Comparison of ENCODE assay signal across 33 cellular contexts in the genomic region with DNA sequence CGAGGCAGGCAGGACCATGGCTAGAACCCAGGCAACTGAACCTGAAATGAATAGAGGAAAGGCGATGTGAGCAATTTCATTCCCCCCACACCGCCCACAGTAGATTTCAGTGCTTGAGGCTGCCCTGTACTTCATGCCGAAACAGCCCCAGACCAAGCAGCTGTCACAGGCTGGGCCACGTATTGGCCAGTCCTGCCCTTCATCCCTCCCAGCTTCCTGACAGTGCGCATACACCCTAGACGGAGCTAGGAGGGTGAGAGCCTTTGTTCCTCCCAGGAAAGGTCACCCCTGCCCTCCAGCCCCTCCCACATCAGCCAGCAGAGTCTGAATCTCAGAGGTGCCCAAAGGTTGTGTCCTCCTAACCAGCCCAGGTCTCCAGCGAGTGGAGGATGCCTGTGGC.
"Had no signal": no experiment of that assay in that cellular context is flagged by ENCODE, and none has a peak within 500 bp of the region (broad histone marks: within the 10 kb centered on the region; RNA-seq: fewer than 3 reads in every experiment).

No MANE protein-coding gene starts in this region.

- H3K4me3 ChIP-seq: breast epithelium, esophagus squamous epithelium, lung, ovary, smooth muscle cell, stomach, thyroid gland, upper lobe of left lung, vagina had no signal

- H3K36me3 ChIP-seq: breast epithelium, ovary had no signal

- H3K4me1 ChIP-seq: breast epithelium had no signal

- H3K4me2 ChIP-seq: smooth muscle cell had no signal

- H3K4me1 Mint-ChIP-seq: activated CD4-positive, alpha-beta T cell treated with anti-CD3 and anti-CD28 coated beads, Interleukin-2, amount 10 ng/mL, durations not matched to agents 24 days and 14 days had no signal

- H3K4me3 Mint-ChIP-seq: activated CD4-positive, alpha-beta memory T cell treated with anti-CD3 and anti-CD28 coated beads for 36 hours; activated CD4-positive, alpha-beta T cell treated with anti-CD3 and anti-CD28 coated beads, Interleukin-2, amount 10 ng/mL, durations not matched to agents 24 days and 14 days; activated T-cell treated with anti-CD3 and anti-CD28 coated beads, Interleukin-2, amount 50 U/mL, for 4 hours; activated T-helper 17 cell treated with anti-CD3 and anti-CD28 coated beads, Interleukin-2, amount 50 U/mL, for 72 hours; natural killer cell; stimulated activated naive B cell treated with anti-CD40 and anti-IgM and Interleukin-4, amounts not matched to agents 10 μg/mL and 1 μg/mL and 100 μg/mL, for 72 hours; T-helper 1 cell treated with Interleukin-12 subunit alpha and Interleukin-12 subunit beta and Interleukin-4 antibody, amounts not matched to agents 30 μg/mL and 1 μg/mL, for 36 hours had no signal

- ATAC-seq: activated T-cell treated with anti-CD3 and anti-CD28 coated beads, Interleukin-2, amount 50 U/mL, for 4 hours; activated T-helper 17 cell treated with anti-CD3 and anti-CD28 coated beads, Interleukin-2, amount 50 U/mL, for 72 hours; left lobe of liver; natural killer cell; stimulated activated naive B cell treated with anti-CD40 and anti-IgM and Interleukin-4, amounts not matched to agents 10 μg/mL and 1 μg/mL and 100 μg/mL, for 72 hours had no signal

- DNase-seq: activated CD4-positive, alpha-beta memory T cell treated with anti-CD3 and anti-CD28 coated beads for 36 hours; activated CD4-positive, alpha-beta T cell treated with anti-CD3 and anti-CD28 coated beads, Interleukin-2, amount 10 ng/mL, durations not matched to agents 24 days and 14 days; activated CD8-positive, alpha-beta memory T cell treated with anti-CD3 and anti-CD28 coated beads, Interleukin-2, amount 50 U/mL, for 4 hours; activated gamma-delta T cell treated with Interleukin-2 at 50 U/mL for 16 hours; activated naive CD4-positive, alpha-beta T cell treated with anti-CD3 and anti-CD28 coated beads, Interleukin-2, amount 50 U/mL, for 16 hours; activated T-cell treated with anti-CD3 and anti-CD28 coated beads, Interleukin-2, amount 50 U/mL, for 4 hours; amniotic stem cell; dermis blood vessel endothelial cell; effector CD4-positive, alpha-beta T cell; esophagus squamous epithelium; foreskin melanocyte; hippocampal formation; mesendoderm; natural killer cell; ovary; stimulated activated CD4-positive, alpha-beta T cell treated with anti-CD3 and anti-CD28 coated beads, Interleukin-15, amount 100 ng/mL, for 24 hours; stimulated activated CD4-positive, alpha-beta T cell treated with anti-CD3 and anti-CD28 coated beads, Interleukin-2, amount 100 ng/mL, for 24 hours; stimulated activated naive B cell treated with anti-CD40 and anti-IgM and Interleukin-4, amounts not matched to agents 10 μg/mL and 1 μg/mL and 100 μg/mL, for 72 hours; stomach; T-helper 9 cell; thyroid gland; upper lobe of left lung had no signal

- H3K27ac ChIP-seq: epithelial cell of prostate, esophagus squamous epithelium, neutrophil, ovary, stomach, thyroid gland, upper lobe of left lung, vagina, VCaP had no signal

- H3K9me3 Mint-ChIP-seq: activated CD4-positive, alpha-beta memory T cell treated with anti-CD3 and anti-CD28 coated beads for 36 hours; activated CD4-positive, alpha-beta T cell treated with anti-CD3 and anti-CD28 coated beads, Interleukin-2, amount 10 ng/mL, durations not matched to agents 24 days and 14 days; activated T-cell treated with anti-CD3 and anti-CD28 coated beads, Interleukin-2, amount 50 U/mL, for 4 hours; activated T-helper 17 cell treated with anti-CD3 and anti-CD28 coated beads, Interleukin-2, amount 50 U/mL, for 72 hours; natural killer cell; stimulated activated naive B cell treated with anti-CD40 and anti-IgM and Interleukin-4, amounts not matched to agents 10 μg/mL and 1 μg/mL and 100 μg/mL, for 72 hours; T-helper 1 cell treated with Interleukin-12 subunit alpha and Interleukin-12 subunit beta and Interleukin-4 antibody, amounts not matched to agents 30 μg/mL and 1 μg/mL, for 36 hours had no signal

- H3K27ac Mint-ChIP-seq: activated CD4-positive, alpha-beta memory T cell treated with anti-CD3 and anti-CD28 coated beads for 36 hours; activated CD4-positive, alpha-beta T cell treated with anti-CD3 and anti-CD28 coated beads, Interleukin-2, amount 10 ng/mL, durations not matched to agents 24 days and 14 days; stimulated activated naive B cell treated with anti-CD40 and anti-IgM and Interleukin-4, amounts not matched to agents 10 μg/mL and 1 μg/mL and 100 μg/mL, for 72 hours; T-helper 1 cell treated with Interleukin-12 subunit alpha and Interleukin-12 subunit beta and Interleukin-4 antibody, amounts not matched to agents 30 μg/mL and 1 μg/mL, for 36 hours had no signal

- H3K9me3 ChIP-seq: breast epithelium, esophagus squamous epithelium, neutrophil, ovary, stomach, thyroid gland, upper lobe of left lung, vagina had no signal

- H3K27me3 ChIP-seq: breast epithelium, esophagus squamous epithelium, neutrophil, ovary, stomach, thyroid gland, upper lobe of left lung, vagina had no signal

- H3K27me3 Mint-ChIP-seq: activated CD4-positive, alpha-beta memory T cell treated with anti-CD3 and anti-CD28 coated beads for 36 hours; activated CD4-positive, alpha-beta T cell treated with anti-CD3 and anti-CD28 coated beads, Interleukin-2, amount 10 ng/mL, durations not matched to agents 24 days and 14 days; activated T-helper 17 cell treated with anti-CD3 and anti-CD28 coated beads, Interleukin-2, amount 50 U/mL, for 72 hours; progenitor cell of endocrine pancreas; stimulated activated naive B cell treated with anti-CD40 and anti-IgM and Interleukin-4, amounts not matched to agents 10 μg/mL and 1 μg/mL and 100 μg/mL, for 72 hours had no signal

- H3K36me3 Mint-ChIP-seq: activated CD4-positive, alpha-beta memory T cell treated with anti-CD3 and anti-CD28 coated beads for 36 hours; natural killer cell had no signal
